Comparison of ENCODE assay signal across 27 cellular contexts in genomic region chr1:35463232-35463631, GRCh38.
DNase-seq lines count a peak whose midpoint lies in the region; ATAC-seq, FAIRE-seq and TF ChIP-seq lines count a peak whose summit lies in the region.
"Had no signal": no experiment of that assay in that cellular context is flagged by ENCODE, and none has a peak within 500 bp of the region (broad histone marks: within the 10 kb centered on the region; RNA-seq: fewer than 3 reads in every experiment).

No MANE protein-coding gene starts in this region.

- H3K9ac ChIP-seq in OCI-LY3 (ENCODE audit: low read length), result no peak overlapping the region
- H3K9ac ChIP-seq in keratinocyte (ENCODE audit: control insufficient read depth, extremely low read depth, insufficient read depth, low read length), result no peak overlapping the region
- H3K9ac ChIP-seq: BLaER1, GM23248 had no signal

- 87% methylated on average over 2 of the region's 2 CpGs for WGBS in right cardiac atrium

- FAIRE-seq in keratinocyte (lab: Jason Lieb, UNC), result peak; percentile 34
- FAIRE-seq: A204.1, GM12878, GM19239 had no signal

- dilution Hi-C loops in keratinocyte (cut with MboI; ENCODE audit: extremely low pct_ligation_motif_present, low sequenced_read_pairs), result no loop called here

- DNase-seq in Right ventricle myocardium inferior (ENCODE audit: missing footprints) (no peak), right cardiac atrium (no peak), keratinocyte (ENCODE audit: low read depth, low spot score) (no peak), A172 (ENCODE audit: low spot score) (no peak)
- DNase-seq in CD4-positive, alpha-beta memory T cell, result no peak
- no peak for DNase-seq in activated CD4-positive, CD25-positive, alpha-beta regulatory T cell treated with anti-CD3 and anti-CD28 coated beads, Interleukin-2, amount 50 U/mL, for 72 hours
- DNase-seq: CD8-positive, alpha-beta T cell; DMS 273 treated with DMSO at 0.1 percent for 48 hours; DMS79; EL; GDM1; GM23248; H7; KBM-7; MM.1S; NCI-H2029; NCI-H526; NCI-H82; NK-92 treated with Interleukin-12 subunit alpha and Interleukin-12 subunit beta, amount 100 ng/mL, for 24 hours; PC-9; SHP77 had no signal

- POLR2A ChIA-PET in CD4-positive, alpha-beta memory T cell (lab: Charles Lee; ENCODE audit: partially characterized antibody), result interaction anchor here (0.5 to 1.0 kb wide), 2 partner anchors 11 to 34 kb away, joined by 3 read pairs; no protein-coding TSS in a partner anchor

- peak overlapping the region in 5 of 7 donors; percentile 39 to 85 (median 46) for H3K27ac Mint-ChIP-seq in CD4-positive, alpha-beta memory T cell
- H3K27ac Mint-ChIP-seq: CD8-positive, alpha-beta T cell had no signal

- CTCF ChIA-PET in CD4-positive, alpha-beta memory T cell (lab: Charles Lee; ENCODE audit: partially characterized antibody), result no interaction called here

- H3K36me3 ChIP-seq in CD4-positive, alpha-beta memory T cell (ENCODE audit: insufficient read depth, low read length), result peaks cover 27% of the 10 kb centered on the region
- H3K36me3 ChIP-seq in OCI-LY3 (replicated peaks; ENCODE audit: low read depth, low read length) (peaks cover 5% of the 10 kb centered on the region), keratinocyte (ENCODE audit: control insufficient read depth in 2 of 2, extremely low read depth in 1 of 2, insufficient read depth in 2 of 2, low read length in 2 of 2) (peaks cover 0 to 5% of the 10 kb centered on the region in 2 experiments)

- H3K4me1 Mint-ChIP-seq in CD4-positive, alpha-beta memory T cell, result peaks cover 13 to 25% (median 21%) of the 10 kb centered on the region in 4 donors

- no peaks in the 10 kb centered on the region for H3K9me3 ChIP-seq in right cardiac atrium (ENCODE audit: control insufficient read depth, low read length)
- H3K9me3 ChIP-seq in CD4-positive, alpha-beta memory T cell (ENCODE audit: control insufficient read depth in 1 of 2, low read length in 2 of 2), result no peaks in the 10 kb centered on the region
- no peaks in the 10 kb centered on the region for H3K9me3 ChIP-seq in OCI-LY3 (ENCODE audit: insufficient read depth, low read length)
- H3K9me3 ChIP-seq in keratinocyte (ENCODE audit: control insufficient read depth, low read depth, low read length), result no peaks in the 10 kb centered on the region

- H3K79me2 ChIP-seq in OCI-LY3 (ENCODE audit: low read length) (no peaks in the 10 kb centered on the region), keratinocyte (ENCODE audit: control insufficient read depth, insufficient read depth, low read length) (no peaks in the 10 kb centered on the region)

- TF ChIP-seq CTCF in OCI-LY3 (IDR thresholded peaks at IDR 0.05; ENCODE audit: low read depth, low read length) (no peak), keratinocyte (optimal IDR thresholded peaks at IDR 0.05 in 1 of 3, IDR thresholded peaks at IDR 0.05 in 1 of 3, conservative IDR thresholded peaks at IDR 0.05 in 1 of 3; ENCODE audit: extremely low read depth in 1 of 3, insufficient read depth in 2 of 3, low read length in 3 of 3) (no peak)

- H3K36me3 Mint-ChIP-seq in CD4-positive, alpha-beta memory T cell, result peaks cover 62 to 79% of the 10 kb centered on the region in 2 donors

- H2AFZ ChIP-seq in OCI-LY3 (ENCODE audit: low read depth, low read length) (no peak overlapping the region), keratinocyte (ENCODE audit: control insufficient read depth, low read length) (no peak overlapping the region)
- H2AFZ ChIP-seq: GM23248, PC-9 had no signal

- H3K4me1 ChIP-seq in right cardiac atrium (ENCODE audit: control insufficient read depth, insufficient read depth, low read length), result no peaks in the 10 kb centered on the region
- H3K4me1 ChIP-seq in CD4-positive, alpha-beta memory T cell (ENCODE audit: insufficient read depth, low read length), result peaks cover 10% of the 10 kb centered on the region
- H3K4me1 ChIP-seq in OCI-LY3 (ENCODE audit: low read length), result peaks cover 25% of the 10 kb centered on the region
- peaks cover 10% of the 10 kb centered on the region for H3K4me1 ChIP-seq in keratinocyte (ENCODE audit: control insufficient read depth, extremely low read depth, insufficient read depth, low read length)
- H3K4me1 ChIP-seq: BLaER1 had no signal

- intact Hi-C loops in Right ventricle myocardium inferior (cut with DNase I) (no loop called here), right cardiac atrium (cut with DNase I) (no loop called here)
- intact Hi-C loops in CD4-positive, alpha-beta memory T cell (cut with micrococcal nuclease), result no loop called here

- H3K4me3 ChIP-seq in right cardiac atrium (ENCODE audit: low read length) (no peak overlapping the region), OCI-LY3 (ENCODE audit: low read length) (no peak overlapping the region), keratinocyte (ENCODE audit: control insufficient read depth in 2 of 3, extremely low read depth in 1 of 3, insufficient read depth in 2 of 3, low read depth in 1 of 3, low read length in 3 of 3) (no peak overlapping the region)
- no peak overlapping the region for H3K4me3 ChIP-seq in CD4-positive, alpha-beta memory T cell (ENCODE audit: low read length in 2 of 2)
- H3K4me3 ChIP-seq: BLaER1, GM12878, GM23248, PC-9 had no signal

- no peaks in the 10 kb centered on the region for H4K20me1 ChIP-seq in OCI-LY3 (ENCODE audit: insufficient read depth, low read length)
- no peaks in the 10 kb centered on the region for H4K20me1 ChIP-seq in keratinocyte (ENCODE audit: control insufficient read depth, extremely low read depth, insufficient read depth, low read length)
- H4K20me1 ChIP-seq: BLaER1 had no signal

- H3K4me3 Mint-ChIP-seq in CD4-positive, alpha-beta memory T cell, result no peak overlapping the region
- H3K4me3 Mint-ChIP-seq: CD8-positive, alpha-beta T cell had no signal

- ATAC-seq in Right ventricle myocardium inferior (peak; percentile 69), right cardiac atrium (no peak), GM19328 (IDR thresholded peaks at IDR 0.05; ENCODE audit: unreplicated experiment) (no peak)
- ATAC-seq: CD8-positive, alpha-beta T cell; GM12878 had no signal

- 0 out of 2 replicates have a peak overlapping the region, but pooled peaks have one; percentile 71 for H3K4me2 ChIP-seq in OCI-LY3 (ENCODE audit: low read length)
- no peak overlapping the region for H3K4me2 ChIP-seq in keratinocyte (ENCODE audit: control insufficient read depth, extremely low read depth, insufficient read depth, low read depth, low read length)
- H3K4me2 ChIP-seq: BLaER1, PC-9 had no signal

- peaks cover 0 to 18% (median 7%) of the 10 kb centered on the region in 8 donors for H3K9me3 Mint-ChIP-seq in CD4-positive, alpha-beta memory T cell
- H3K9me3 Mint-ChIP-seq: CD8-positive, alpha-beta T cell had no signal

- H3K27ac ChIP-seq in right cardiac atrium (ENCODE audit: low read length) (no peak overlapping the region), OCI-LY3 (ENCODE audit: low read length) (peak overlapping the region; percentile 94), keratinocyte (ENCODE audit: control insufficient read depth, insufficient read depth, low read length) (no peak overlapping the region)
- no peak overlapping the region for H3K27ac ChIP-seq in CD4-positive, alpha-beta memory T cell (ENCODE audit: low read depth, low read length)
- H3K27ac ChIP-seq: BLaER1, GM23248, PC-9 had no signal

- no peaks in the 10 kb centered on the region for H3K27me3 Mint-ChIP-seq in CD4-positive, alpha-beta memory T cell

- H3K27me3 ChIP-seq in right cardiac atrium (ENCODE audit: control insufficient read depth, insufficient read depth), result no peaks in the 10 kb centered on the region
- no peaks in the 10 kb centered on the region for H3K27me3 ChIP-seq in CD4-positive, alpha-beta memory T cell (ENCODE audit: insufficient read depth, low read length)
- no peaks in the 10 kb centered on the region for H3K27me3 ChIP-seq in OCI-LY3 (ENCODE audit: low read depth, low read length)
- H3K27me3 ChIP-seq in keratinocyte (ENCODE audit: control insufficient read depth, extremely low read depth, insufficient read depth, low read length), result no peaks in the 10 kb centered on the region
- H3K27me3 ChIP-seq: BLaER1 had no signal

- H3K9me1 ChIP-seq in keratinocyte (ENCODE audit: control insufficient read depth, extremely low read depth, insufficient read depth, low read length), result no peaks in the 10 kb centered on the region
